1 cellular context compared by ENCODE assay signal in the genomic region with DNA sequence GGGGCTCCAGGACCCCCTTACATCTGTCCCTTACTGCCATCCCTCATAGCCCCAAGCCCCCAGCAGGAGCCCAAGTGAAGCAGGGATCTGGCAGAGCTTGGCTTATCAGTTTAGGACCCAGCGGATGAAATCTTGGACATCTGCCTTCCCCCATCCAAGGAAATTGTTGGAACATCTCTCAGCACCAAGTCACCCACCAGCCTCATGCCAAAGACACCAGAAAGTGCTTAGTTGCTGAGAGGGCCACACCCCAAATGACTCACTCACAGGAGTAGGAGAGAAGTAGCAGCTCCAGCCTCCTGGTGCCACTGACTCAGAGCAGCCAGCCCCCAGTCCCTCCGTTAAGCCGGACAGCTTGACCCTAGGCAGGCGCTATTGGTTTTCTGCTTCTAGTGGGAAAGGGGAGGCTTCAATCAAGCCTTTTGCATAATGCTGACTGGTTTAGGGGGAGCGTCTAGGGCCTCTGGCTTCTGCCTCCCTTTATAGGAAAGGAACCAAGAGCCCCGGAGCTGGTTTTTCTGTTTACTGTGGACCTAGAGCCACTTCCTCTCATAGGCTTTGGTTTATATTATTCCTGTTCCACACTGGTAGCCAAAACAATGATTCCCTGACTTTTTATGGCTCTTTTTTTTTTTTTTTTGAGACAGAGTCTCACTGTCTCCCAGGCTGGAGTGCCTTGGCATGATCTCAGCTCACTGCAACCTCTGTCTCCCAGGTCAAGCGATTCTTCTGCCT.
TF ChIP-seq lines count a peak whose summit lies in the region.

No MANE protein-coding gene starts in this region.

TF ChIP-seq in H1, 55 proteins besides CTCF, POLR2A, EP300 and RAD21 (continued from another document):
- TF ChIP-seq, protein P1, sequence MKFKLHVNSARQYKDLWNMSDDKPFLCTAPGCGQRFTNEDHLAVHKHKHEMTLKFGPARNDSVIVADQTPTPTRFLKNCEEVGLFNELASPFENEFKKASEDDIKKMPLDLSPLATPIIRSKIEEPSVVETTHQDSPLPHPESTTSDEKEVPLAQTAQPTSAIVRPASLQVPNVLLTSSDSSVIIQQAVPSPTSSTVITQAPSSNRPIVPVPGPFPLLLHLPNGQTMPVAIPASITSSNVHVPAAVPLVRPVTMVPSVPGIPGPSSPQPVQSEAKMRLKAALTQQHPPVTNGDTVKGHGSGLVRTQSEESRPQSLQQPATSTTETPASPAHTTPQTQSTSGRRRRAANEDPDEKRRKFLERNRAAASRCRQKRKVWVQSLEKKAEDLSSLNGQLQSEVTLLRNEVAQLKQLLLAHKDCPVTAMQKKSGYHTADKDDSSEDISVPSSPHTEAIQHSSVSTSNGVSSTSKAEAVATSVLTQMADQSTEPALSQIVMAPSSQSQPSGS (IDR thresholded peaks at IDR 0.05; ENCODE audit: low read length), result no peak
- no peak for TF ChIP-seq FOSL1 (IDR thresholded peaks at IDR 0.05; ENCODE audit: insufficient read depth, low read depth, low read length)
- TF ChIP-seq KDM5A (IDR thresholded peaks at IDR 0.05; ENCODE audit: low read length), result no peak
- TF ChIP-seq SAP30 (IDR thresholded peaks at IDR 0.05; ENCODE audit: insufficient read depth, insufficient replicate concordance, low read length), result no peak
